27 cellular contexts compared by ENCODE assay signal in the genomic region with DNA sequence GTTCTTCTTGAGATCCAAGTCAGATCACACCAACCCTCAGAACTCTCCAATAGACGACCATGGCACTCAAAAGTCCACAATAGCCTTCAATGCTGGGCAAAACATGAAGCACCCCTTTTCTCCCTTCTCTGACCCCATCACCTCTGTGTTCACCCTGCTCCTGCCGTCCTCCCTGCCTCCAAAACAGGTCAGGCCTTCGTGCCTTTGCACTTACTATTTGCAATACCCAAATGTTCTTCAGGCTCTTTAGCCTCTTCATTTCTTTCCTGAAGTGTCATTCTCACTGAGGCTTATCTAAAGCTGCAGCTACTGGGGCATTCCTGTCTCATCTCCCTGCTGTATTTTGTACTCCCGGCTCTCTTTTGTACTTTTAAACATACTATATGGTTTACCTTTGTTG. TPM values are rescaled to one million over a fixed set of nuclear protein-coding genes. Genes with fewer than 3 reads are reported as not detected.
"Had no signal": no experiment of that assay in that cellular context is flagged by ENCODE, and none has a peak within 500 bp of the region (broad histone marks: within the 10 kb centered on the region; RNA-seq: fewer than 3 reads in every experiment).

No MANE protein-coding gene starts in this region.

- H3K9me3 Mint-ChIP-seq: activated CD8-positive, alpha-beta T cell treated with anti-CD3 and anti-CD28 coated beads for 36 hours; activated naive CD4-positive, alpha-beta T cell treated with anti-CD3 and anti-CD28 coated beads, Interleukin-2, amount 50 U/mL, for 72 hours had no signal

- H3K36me3 ChIP-seq: breast epithelium, prostate gland, right atrium auricular region, uterus had no signal

- H3K36me3 Mint-ChIP-seq: activated naive CD4-positive, alpha-beta T cell treated with anti-CD3 and anti-CD28 coated beads, Interleukin-2, amount 50 U/mL, for 72 hours had no signal

- H3K27ac ChIP-seq: adrenal gland, breast epithelium, prostate gland, right atrium auricular region, tibial nerve, uterus had no signal

- H3K27ac Mint-ChIP-seq: activated CD4-positive, alpha-beta T cell treated with anti-CD3 and anti-CD28 coated beads, Interleukin-2, amount 10 ng/mL, durations not matched to agents 24 days and 14 days; activated CD8-positive, alpha-beta T cell treated with anti-CD3 and anti-CD28 coated beads for 36 hours; activated naive CD4-positive, alpha-beta T cell treated with anti-CD3 and anti-CD28 coated beads, Interleukin-2, amount 50 U/mL, for 72 hours; nephron progenitor cell had no signal

- DNase-seq: activated CD4-positive, alpha-beta T cell treated with anti-CD3 and anti-CD28 coated beads, Interleukin-2, amount 10 ng/mL, durations not matched to agents 24 days and 14 days; activated CD8-positive, alpha-beta T cell treated with anti-CD3 and anti-CD28 coated beads for 36 hours; activated effector memory CD4-positive, alpha-beta T cell treated with anti-CD3 and anti-CD28 coated beads, Interleukin-2, amount 50 U/mL, for 16 hours; activated T-cell treated with anti-CD3 and anti-CD28 coated beads, Interleukin-2, amount 50 U/mL, for 48 hours; adrenal gland; cerebellar nuclear complex; cortex of kidney; foreskin melanocyte; glutamatergic neuron; hippocampal formation; kidney; midbrain; nephron progenitor cell; stimulated activated CD4-positive, alpha-beta T cell treated with anti-CD3 and anti-CD28 coated beads, Interleukin-2, amount 100 ng/mL, for 24 hours; stimulated activated naive CD4-positive, alpha-beta T cell treated with Interleukin-2 at 50 U/mL for 16 hours; substantia nigra; uterus had no signal

- H3K27me3 ChIP-seq: adrenal gland, breast epithelium, right atrium auricular region, tibial nerve, uterus had no signal

- H3K9me3 ChIP-seq: adrenal gland, breast epithelium, prostate gland, right atrium auricular region, tibial nerve, uterus had no signal

- FAIRE-seq: astrocyte, endometrium, kidney, TTC549 had no signal

- H3K4me1 ChIP-seq: breast epithelium, prostate gland had no signal

- ATAC-seq: activated CD8-positive, alpha-beta T cell treated with anti-CD3 and anti-CD28 coated beads for 36 hours; activated naive CD4-positive, alpha-beta T cell treated with anti-CD3 and anti-CD28 coated beads, Interleukin-2, amount 50 U/mL, for 72 hours; left lobe of liver had no signal

- H3K4me3 ChIP-seq: adrenal gland, breast epithelium, prostate gland, right atrium auricular region, tibial nerve, uterus had no signal

- H3K4me3 Mint-ChIP-seq: activated CD4-positive, alpha-beta T cell treated with anti-CD3 and anti-CD28 coated beads, Interleukin-2, amount 10 ng/mL, durations not matched to agents 24 days and 14 days; activated CD8-positive, alpha-beta T cell treated with anti-CD3 and anti-CD28 coated beads for 36 hours had no signal

RNA-seq across cellular contexts. Expression of gene ROPN1L, which starts 2.0 kb away (rescaled TPM):
- total RNA-seq: activated CD4-positive, alpha-beta T cell treated with anti-CD3 and anti-CD28 coated beads, Interleukin-2, amount 10 ng/mL, durations not matched to agents 24 days and 14 days; activated CD8-positive, alpha-beta T cell treated with anti-CD3 and anti-CD28 coated beads for 36 hours; skeletal muscle tissue had no signal
